ENCODE assay signal across 37 cellular contexts in genomic region chr6:41000248-41000647, GRCh38. TPM values are rescaled to one million over a fixed set of nuclear protein-coding genes. Genes with fewer than 3 reads are reported as not detected.
"Had no signal": no experiment of that assay in that cellular context is flagged by ENCODE, and none has a peak within 500 bp of the region (broad histone marks: within the 10 kb centered on the region; RNA-seq: fewer than 3 reads in every experiment).

No MANE protein-coding gene starts in this region.

- H3K9me3 Mint-ChIP-seq: activated CD4-positive, alpha-beta memory T cell treated with anti-CD3 and anti-CD28 coated beads for 36 hours; activated CD4-positive, alpha-beta T cell treated with anti-CD3 and anti-CD28 coated beads, Interleukin-2, amount 10 ng/mL, durations not matched to agents 24 days and 14 days; activated naive CD4-positive, alpha-beta T cell treated with anti-CD3 and anti-CD28 coated beads for 36 hours; activated naive CD8-positive, alpha-beta T cell treated with anti-CD3 and anti-CD28 coated beads for 36 hours; activated T-helper 1 cell treated with anti-CD3 and anti-CD28 coated beads, Interleukin-12 subunit alpha, Interleukin-12 subunit beta, Interleukin-2, Interleukin-4 antibody, amounts not matched to agents 30 ng/mL and 10 ng/mL and 1 ng/mL, durations not matched to agents 14 hours and 24 hours and 36 hours; immature natural killer cell; nephron had no signal

- H3K27ac ChIP-seq: adrenal gland, ascending aorta, brain microvascular endothelial cell, esophagus muscularis mucosa, foreskin keratinocyte, neutrophil, sigmoid colon, transverse colon, uterus, WERI-Rb-1 had no signal

- H3K4me3 Mint-ChIP-seq: activated CD4-positive, alpha-beta memory T cell treated with anti-CD3 and anti-CD28 coated beads for 36 hours; activated CD4-positive, alpha-beta T cell treated with anti-CD3 and anti-CD28 coated beads, Interleukin-2, amount 10 ng/mL, durations not matched to agents 24 days and 14 days; activated naive CD4-positive, alpha-beta T cell treated with anti-CD3 and anti-CD28 coated beads for 36 hours; activated naive CD8-positive, alpha-beta T cell treated with anti-CD3 and anti-CD28 coated beads for 36 hours; activated T-helper 1 cell treated with anti-CD3 and anti-CD28 coated beads, Interleukin-12 subunit alpha, Interleukin-12 subunit beta, Interleukin-2, Interleukin-4 antibody, amounts not matched to agents 30 ng/mL and 10 ng/mL and 1 ng/mL, durations not matched to agents 14 hours and 24 hours and 36 hours; immature natural killer cell; nephron; T-helper 17 cell had no signal

- ATAC-seq: activated CD4-positive, CD25-positive, alpha-beta regulatory T cell treated with anti-CD3 and anti-CD28 coated beads, Interleukin-2, amount 50 U/mL, for 24 hours had no signal

- DNase-seq: activated CD8-positive, alpha-beta memory T cell treated with anti-CD3 and anti-CD28 coated beads, Interleukin-2, amount 50 U/mL, for 4 hours; activated effector memory CD4-positive, alpha-beta T cell treated with anti-CD3 and anti-CD28 coated beads, Interleukin-2, amount 50 U/mL, for 16 hours; activated T-cell treated with anti-CD3 and anti-CD28 coated beads, Interleukin-2, amount 50 U/mL, for 1 hour; brain microvascular endothelial cell; foreskin keratinocyte; immature natural killer cell; stimulated activated CD4-positive, alpha-beta T cell treated with anti-CD3 and anti-CD28 coated beads, Interleukin-4, amount 100 ng/mL, for 24 hours; stimulated activated CD8-positive, alpha-beta memory T cell treated with anti-CD3 and anti-CD28 coated beads, Interleukin-4, amount 100 ng/mL, for 48 hours; stimulated activated naive CD4-positive, alpha-beta T cell; T-helper 17 cell; T1000 had no signal

- H3K4me1 Mint-ChIP-seq: activated CD4-positive, alpha-beta T cell treated with anti-CD3 and anti-CD28 coated beads, Interleukin-2, amount 10 ng/mL, durations not matched to agents 24 days and 14 days; activated naive CD8-positive, alpha-beta T cell treated with anti-CD3 and anti-CD28 coated beads for 36 hours; immature natural killer cell had no signal

- H3K27ac Mint-ChIP-seq: activated CD4-positive, alpha-beta memory T cell treated with anti-CD3 and anti-CD28 coated beads for 36 hours; activated CD4-positive, alpha-beta T cell treated with anti-CD3 and anti-CD28 coated beads, Interleukin-2, amount 10 ng/mL, durations not matched to agents 24 days and 14 days; activated naive CD4-positive, alpha-beta T cell treated with anti-CD3 and anti-CD28 coated beads for 36 hours; activated naive CD8-positive, alpha-beta T cell treated with anti-CD3 and anti-CD28 coated beads for 36 hours; activated T-helper 1 cell treated with anti-CD3 and anti-CD28 coated beads, Interleukin-12 subunit alpha, Interleukin-12 subunit beta, Interleukin-2, Interleukin-4 antibody, amounts not matched to agents 30 ng/mL and 10 ng/mL and 1 ng/mL, durations not matched to agents 14 hours and 24 hours and 36 hours; immature natural killer cell; T-helper 17 cell had no signal

- H3K27me3 ChIP-seq: adrenal gland, ascending aorta, esophagus muscularis mucosa, foreskin keratinocyte, sigmoid colon, transverse colon, uterus had no signal

- H3K9me3 ChIP-seq: adrenal gland, ascending aorta, esophagus muscularis mucosa, heart left ventricle, neutrophil, sigmoid colon, transverse colon, uterus had no signal

- FAIRE-seq: small intestine had no signal

- H3K36me3 Mint-ChIP-seq: activated CD4-positive, alpha-beta memory T cell treated with anti-CD3 and anti-CD28 coated beads for 36 hours; activated naive CD8-positive, alpha-beta T cell treated with anti-CD3 and anti-CD28 coated beads for 36 hours; immature natural killer cell had no signal

- H3K4me3 ChIP-seq: adrenal gland, ascending aorta, esophagus muscularis mucosa, heart left ventricle, sigmoid colon, transverse colon, uterus had no signal

- H3K36me3 ChIP-seq: adrenal gland, ascending aorta, brain microvascular endothelial cell, esophagus muscularis mucosa, heart left ventricle, neutrophil, sigmoid colon, transverse colon, uterus, WERI-Rb-1 had no signal

- H3K27me3 Mint-ChIP-seq: progenitor cell of endocrine pancreas had no signal

RNA-seq across cellular contexts. Expression of gene TSPO2, which starts 42.0 kb away (rescaled TPM):
- total RNA-seq: activated CD4-positive, alpha-beta memory T cell treated with anti-CD3 and anti-CD28 coated beads for 36 hours; activated CD4-positive, alpha-beta T cell treated with anti-CD3 and anti-CD28 coated beads, Interleukin-2, amount 10 ng/mL, durations not matched to agents 24 days and 14 days; activated CD8-positive, alpha-beta memory T cell treated with anti-CD3 and anti-CD28 coated beads for 36 hours; activated naive CD4-positive, alpha-beta T cell treated with anti-CD3 and anti-CD28 coated beads for 36 hours; activated naive CD8-positive, alpha-beta T cell treated with anti-CD3 and anti-CD28 coated beads for 36 hours; activated T-helper 1 cell treated with anti-CD3 and anti-CD28 coated beads, Interleukin-12 subunit alpha, Interleukin-12 subunit beta, Interleukin-2, Interleukin-4 antibody, amounts not matched to agents 30 ng/mL and 10 ng/mL and 1 ng/mL, durations not matched to agents 14 hours and 24 hours and 36 hours; adrenal gland; ascending aorta; chondrocyte; esophagus muscularis mucosa; foreskin keratinocyte; heart left ventricle; kidney epithelial cell; lung microvascular endothelial cell; osteocyte; progenitor cell of endocrine pancreas; renal cortical epithelial cell; sigmoid colon; T-helper 17 cell; temporal lobe; transverse colon; uterus had no signal
- polyA plus RNA-seq: adrenal gland, foreskin keratinocyte, heart left ventricle, immature natural killer cell had no signal

RNA-seq across cellular contexts. Expression of gene APOBEC2, which starts 52.8 kb away (rescaled TPM):
- total RNA-seq: activated CD4-positive, alpha-beta memory T cell treated with anti-CD3 and anti-CD28 coated beads for 36 hours; activated CD4-positive, alpha-beta T cell treated with anti-CD3 and anti-CD28 coated beads, Interleukin-2, amount 10 ng/mL, durations not matched to agents 24 days and 14 days; activated CD8-positive, alpha-beta memory T cell treated with anti-CD3 and anti-CD28 coated beads for 36 hours; activated naive CD4-positive, alpha-beta T cell treated with anti-CD3 and anti-CD28 coated beads for 36 hours; activated naive CD8-positive, alpha-beta T cell treated with anti-CD3 and anti-CD28 coated beads for 36 hours; activated T-helper 1 cell treated with anti-CD3 and anti-CD28 coated beads, Interleukin-12 subunit alpha, Interleukin-12 subunit beta, Interleukin-2, Interleukin-4 antibody, amounts not matched to agents 30 ng/mL and 10 ng/mL and 1 ng/mL, durations not matched to agents 14 hours and 24 hours and 36 hours; ascending aorta; chondrocyte; foreskin keratinocyte; kidney epithelial cell; lung microvascular endothelial cell; mucosa of gallbladder; osteocyte; renal cortical epithelial cell; T-helper 17 cell; temporal lobe; transverse colon; uterus had no signal
